10 cellular contexts compared by ENCODE assay signal in genomic region chr11:110131386-110132123, GRCh38. TPM values are rescaled to one million over a fixed set of nuclear protein-coding genes. Genes with fewer than 3 reads are reported as not detected.
DNase-seq lines count a peak whose midpoint lies in the region; ATAC-seq, FAIRE-seq and TF ChIP-seq lines count a peak whose summit lies in the region.
"Had no signal": no experiment of that assay in that cellular context is flagged by ENCODE, and none has a peak within 500 bp of the region (broad histone marks: within the 10 kb centered on the region; RNA-seq: fewer than 3 reads in every experiment).

No MANE protein-coding gene starts in this region.

- H3K9me3 Mint-ChIP-seq in activated naive CD4-positive, alpha-beta T cell treated with anti-CD3 and anti-CD28 coated beads, Interleukin-2, amount 50 U/mL, for 72 hours = no peaks in the 10 kb centered on the region
- H3K9me3 Mint-ChIP-seq: activated B cell treated with CpG ODN at 0.5 μM for 24 hours had no signal

- no peak overlapping the region for H3K4me3 ChIP-seq in bronchial epithelial cell (ENCODE audit: low read depth, low read length)
- no peak overlapping the region for H3K4me3 ChIP-seq in trophoblast cell (ENCODE audit: low read depth, low read length)
- H3K4me3 ChIP-seq: suprapubic skin had no signal

- H3K4ac ChIP-seq in trophoblast cell (ENCODE audit: low read depth, low read length) = peak overlapping the region; percentile 9

- H3K27ac ChIP-seq in trophoblast cell (ENCODE audit: low read depth, low read length) = no peak overlapping the region
- H3K27ac ChIP-seq: suprapubic skin had no signal

- no peak overlapping the region for H4K91ac ChIP-seq in trophoblast cell (ENCODE audit: low read depth, low read length)

- DNase-seq in HTR-8/SVneo (ENCODE audit: insufficient read length, low spot score) = no peak
- DNase-seq in NCI-H2227 treated with DMSO at 0.1 percent for 48 hours (lab: John Stamatoyannopoulos, UW) = peak; percentile 4
- DNase-seq in bronchial epithelial cell (ENCODE audit: low read depth) = peak; percentile 86
- no peak for DNase-seq in trophoblast cell
- no peak for DNase-seq in activated naive CD4-positive, alpha-beta T cell treated with anti-CD3 and anti-CD28 coated beads, Interleukin-2, amount 50 U/mL, for 72 hours (ENCODE audit: low spot score in 2 of 2)
- no peak for DNase-seq in head of caudate nucleus
- DNase-seq: activated B cell treated with CpG ODN at 0.5 μM for 24 hours, KBM-7 had no signal

- H3K9ac ChIP-seq in trophoblast cell (ENCODE audit: low read length) = no peak overlapping the region

- no peak overlapping the region for H4K12ac ChIP-seq in trophoblast cell (ENCODE audit: low read depth, low read length)

- H2BK12ac ChIP-seq in trophoblast cell (ENCODE audit: low read length) = no peak overlapping the region

- H3K9me3 ChIP-seq in trophoblast cell (ENCODE audit: insufficient read depth, low read depth, low read length) = no peaks in the 10 kb centered on the region
- H3K9me3 ChIP-seq: suprapubic skin had no signal

- intact Hi-C loops in head of caudate nucleus (cut with DNase I) = no loop called here

- no peak overlapping the region for H3K18ac ChIP-seq in trophoblast cell (ENCODE audit: low read length)

- H2AFZ ChIP-seq in trophoblast cell (ENCODE audit: insufficient read depth, low read length, poor library complexity) = no peak overlapping the region

- no peaks in the 10 kb centered on the region for H3K27me3 ChIP-seq in bronchial epithelial cell (ENCODE audit: control insufficient read depth, insufficient read depth, low read length)
- no peaks in the 10 kb centered on the region for H3K27me3 ChIP-seq in trophoblast cell (ENCODE audit: insufficient read depth, low read length)
- H3K27me3 ChIP-seq: suprapubic skin had no signal

- peak overlapping the region; percentile 51 for H2BK120ac ChIP-seq in trophoblast cell (ENCODE audit: insufficient read depth, low read length, poor library complexity)

- H3K36me3 Mint-ChIP-seq in activated naive CD4-positive, alpha-beta T cell treated with anti-CD3 and anti-CD28 coated beads, Interleukin-2, amount 50 U/mL, for 72 hours = no peaks in the 10 kb centered on the region

- peak; percentile 67 for FAIRE-seq in HTR-8/SVneo (lab: Jason Lieb, UNC)
- FAIRE-seq in bronchial epithelial cell (lab: Jason Lieb, UNC) = no peak

- no CpG with 5 or more reads among the region's 6 CpGs for WGBS in trophoblast cell (ENCODE audit: extremely low coverage, insufficient coverage, insufficient read length)

- H4K8ac ChIP-seq in trophoblast cell (ENCODE audit: low read depth, low read length) = no peak overlapping the region

- TF ChIP-seq POLR2A in GM18505 (IDR thresholded peaks at IDR 0.05; ENCODE audit: borderline replicate concordance, extremely low read depth, insufficient read depth, insufficient read length) = no peak

- peaks cover 6% of the 10 kb centered on the region for H3K79me1 ChIP-seq in trophoblast cell (ENCODE audit: low read length)

- H3K27ac Mint-ChIP-seq in activated naive CD4-positive, alpha-beta T cell treated with anti-CD3 and anti-CD28 coated beads, Interleukin-2, amount 50 U/mL, for 72 hours = no peak overlapping the region
- H3K27ac Mint-ChIP-seq: activated B cell treated with CpG ODN at 0.5 μM for 24 hours had no signal

- no peaks in the 10 kb centered on the region for H3K36me3 ChIP-seq in bronchial epithelial cell (ENCODE audit: control insufficient read depth, insufficient read depth, low read length)
- H3K36me3 ChIP-seq in trophoblast cell (ENCODE audit: control insufficient read depth in 1 of 2, insufficient read depth in 2 of 2, low read length in 2 of 2) = peaks cover 0 to under 1% of the 10 kb centered on the region in 2 experiments

- H3K79me2 ChIP-seq in trophoblast cell (ENCODE audit: control insufficient read depth, insufficient read depth, low read length, poor library complexity) = no peaks in the 10 kb centered on the region

- peak overlapping the region; percentile 44 for H3K4me2 ChIP-seq in trophoblast cell (ENCODE audit: low read length)

- TF ChIP-seq CTCF in bronchial epithelial cell (IDR thresholded peaks at IDR 0.05; ENCODE audit: insufficient read depth, low read length, severe bottlenecking) = no peak

- no peak overlapping the region for H3K23ac ChIP-seq in trophoblast cell (ENCODE audit: low read length)

- H2BK5ac ChIP-seq in trophoblast cell (ENCODE audit: low read depth, low read length, poor library complexity) = no peak overlapping the region

- H3K14ac ChIP-seq in trophoblast cell (ENCODE audit: low read length) = no peak overlapping the region

- H3K4me1 ChIP-seq in trophoblast cell (ENCODE audit: control insufficient read depth in 1 of 2, insufficient read depth in 2 of 2, low read length in 2 of 2) = peaks cover 3 to 7% of the 10 kb centered on the region in 2 experiments

- H2AK5ac ChIP-seq in trophoblast cell (ENCODE audit: low read length) = no peak overlapping the region

- ATAC-seq in activated naive CD4-positive, alpha-beta T cell treated with anti-CD3 and anti-CD28 coated beads, Interleukin-2, amount 50 U/mL, for 72 hours = no peak
- ATAC-seq in GM18505 (IDR thresholded peaks at IDR 0.05; ENCODE audit: unreplicated experiment) = no peak

RNA-seq across cellular contexts. Expression of gene ZC3H12C, which starts 38.4 kb away (rescaled TPM):
- total RNA-seq in bronchial epithelial cell = 3.3 and 5.3 TPM in 2 replicates
- polyA plus RNA-seq in trophoblast cell (2013) = 8.1 and 8.4 TPM in 2 replicates
- under 1 TPM; 0.02 to 0.54 TPM for total RNA-seq in activated naive CD4-positive, alpha-beta T cell treated with anti-CD3 and anti-CD28 coated beads, Interleukin-2, amount 50 U/mL, for 72 hours

Comparison
In these comparisons a context has a peak if more than half of its experiments do, and no peak if none do; other contexts are left out.
1. DNase-seq: peak in NCI-H2227 treated with DMSO at 0.1 percent for 48 hours (single experiment) and bronchial epithelial cell (single experiment); none in HTR-8/SVneo (single experiment), trophoblast cell (0 of 2), activated naive CD4-positive, alpha-beta T cell treated with anti-CD3 and anti-CD28 coated beads, Interleukin-2, amount 50 U/mL, for 72 hours (0 of 2) and head of caudate nucleus (0 of 42).